ENCODE assay signal across 1 cellular context in genomic region chr7:7751243-7752092, GRCh38.
TF ChIP-seq lines count a peak whose summit lies in the region.

No MANE protein-coding gene starts in this region.

TF ChIP-seq in K562, 482 proteins besides CTCF, POLR2A, EP300 and RAD21:
- no peak for TF ChIP-seq IRF9 (tag; IDR thresholded peaks at IDR 0.05)
- TF ChIP-seq ZNF778 (CRISPR knock-in tag; IDR thresholded peaks at IDR 0.05) = no peak
